16 cellular contexts compared by ENCODE assay signal in the genomic region with DNA sequence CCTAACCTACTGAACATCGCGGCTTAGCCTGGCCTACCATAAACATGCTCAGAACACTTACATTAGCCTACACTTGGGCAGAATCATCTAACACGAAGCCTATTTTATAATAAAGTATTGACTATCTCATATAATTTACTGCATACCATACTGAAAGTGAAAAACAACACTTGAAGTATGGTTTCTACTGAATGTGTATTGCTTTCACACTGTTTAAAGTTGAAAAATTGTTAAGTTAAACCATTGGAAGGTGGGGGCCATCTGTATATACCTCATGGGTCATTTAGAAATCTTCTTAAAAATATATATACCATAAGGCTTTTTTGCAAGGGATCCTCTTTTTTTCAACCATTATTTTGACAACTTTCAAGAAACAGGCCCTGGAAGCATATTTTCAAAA. TPM values are rescaled to one million over a fixed set of nuclear protein-coding genes. Genes with fewer than 3 reads are reported as not detected.
DNase-seq lines count a peak whose midpoint lies in the region; ATAC-seq and TF ChIP-seq lines count a peak whose summit lies in the region.
"Had no signal": no experiment of that assay in that cellular context is flagged by ENCODE, and none has a peak within 500 bp of the region (broad histone marks: within the 10 kb centered on the region; RNA-seq: fewer than 3 reads in every experiment).

No MANE protein-coding gene starts in this region.

- no peak overlapping the region for H3K9ac ChIP-seq in endodermal cell (ENCODE audit: extremely low read depth, low read length, poor library complexity, severe bottlenecking)
- H3K9ac ChIP-seq: BLaER1 treated with 17β-estradiol and CSF1 and Interleukin-3, amounts not matched to agents 10 nM and 100 nM had no signal

- no peak overlapping the region for H3K27ac Mint-ChIP-seq in endodermal cell
- H3K27ac Mint-ChIP-seq: CD4-positive, CD25-positive, alpha-beta regulatory T cell had no signal

- no peak for ATAC-seq in right cardiac atrium
- peak; percentile 65 for ATAC-seq in HG02678 (IDR thresholded peaks at IDR 0.05; ENCODE audit: unreplicated experiment)
- ATAC-seq in HG03521 (IDR thresholded peaks at IDR 0.05; ENCODE audit: unreplicated experiment) = peak; percentile 46
- ATAC-seq: HepG2 had no signal

- H3K9me3 Mint-ChIP-seq in endodermal cell = no peaks in the 10 kb centered on the region
- H3K9me3 Mint-ChIP-seq: CD4-positive, CD25-positive, alpha-beta regulatory T cell; H9 had no signal

- H3K4me3 ChIP-seq in cardiac muscle cell = no peak overlapping the region
- no peak overlapping the region for H3K4me3 ChIP-seq in right cardiac atrium (ENCODE audit: low read length)
- peak overlapping the region in 1 of 2 experiments; percentile 7 for H3K4me3 ChIP-seq in neutrophil (ENCODE audit: low read depth in 1 of 2, low read length in 1 of 2)
- H3K4me3 ChIP-seq in endodermal cell (ENCODE audit: low read length) = no peak overlapping the region
- H3K4me3 ChIP-seq: BLaER1 treated with 17β-estradiol and CSF1 and Interleukin-3, amounts not matched to agents 10 nM and 100 nM had no signal

- H3K4me1 Mint-ChIP-seq in endodermal cell = no peaks in the 10 kb centered on the region
- H3K4me1 Mint-ChIP-seq: H9 had no signal

- H3K9me3 ChIP-seq in cardiac muscle cell (ENCODE audit: low read depth) (no peaks in the 10 kb centered on the region), right cardiac atrium (ENCODE audit: control insufficient read depth, low read length) (no peaks in the 10 kb centered on the region), neutrophil (no peaks in the 10 kb centered on the region), endodermal cell (ENCODE audit: control insufficient read depth, low read length) (no peaks in the 10 kb centered on the region)
- H3K9me3 ChIP-seq: BLaER1 treated with 17β-estradiol and CSF1 and Interleukin-3, amounts not matched to agents 10 nM and 100 nM had no signal

- peaks cover 32% of the 10 kb centered on the region for H3K36me3 Mint-ChIP-seq in endodermal cell (ENCODE audit: low read depth)

- no peak overlapping the region for H3K4me3 Mint-ChIP-seq in endodermal cell
- H3K4me3 Mint-ChIP-seq: CD4-positive, CD25-positive, alpha-beta regulatory T cell; H9 had no signal

- H3K4me1 ChIP-seq in cardiac muscle cell (ENCODE audit: low read depth) = peaks cover 30% of the 10 kb centered on the region
- H3K4me1 ChIP-seq in right cardiac atrium (ENCODE audit: control insufficient read depth, insufficient read depth, low read length) = peaks cover 5% of the 10 kb centered on the region
- peaks cover 54 to 73% of the 10 kb centered on the region in 2 experiments for H3K4me1 ChIP-seq in neutrophil (ENCODE audit: control insufficient read depth in 1 of 2, insufficient read depth in 1 of 2, low read depth in 1 of 2, low read length in 1 of 2)
- H3K4me1 ChIP-seq in endodermal cell (ENCODE audit: control insufficient read depth, insufficient read depth, low read length) = no peaks in the 10 kb centered on the region

- WGBS in right cardiac atrium = 96% methylated on average over 3 of the region's 3 CpGs
- 100% methylated on average over 3 of the region's 3 CpGs; no CpG with 5 or more reads in 1 of the 2 experiments for WGBS in endodermal cell (ENCODE audit: insufficient coverage in 1 of 2, insufficient read length in 1 of 2), 2 experiments

- TF ChIP-seq CTCF in cardiac muscle cell (IDR thresholded peaks at IDR 0.05; ENCODE audit: low read depth, low read length) (no peak), neutrophil (IDR thresholded peaks at IDR 0.05) (no peak), endodermal cell (conservative IDR thresholded peaks at IDR 0.05) (no peak)

- intact Hi-C loops in right cardiac atrium (cut with DNase I) = no loop called here

- no peaks in the 10 kb centered on the region for H3K27me3 Mint-ChIP-seq in endodermal cell (ENCODE audit: insufficient read depth)
- H3K27me3 Mint-ChIP-seq: CD4-positive, CD25-positive, alpha-beta regulatory T cell had no signal

- H3K27me3 ChIP-seq in cardiac muscle cell (no peaks in the 10 kb centered on the region), right cardiac atrium (ENCODE audit: control insufficient read depth, insufficient read depth) (no peaks in the 10 kb centered on the region), neutrophil (no peaks in the 10 kb centered on the region), endodermal cell (ENCODE audit: control insufficient read depth, insufficient read depth, low read length, poor library complexity, severe bottlenecking) (no peaks in the 10 kb centered on the region)
- H3K27me3 ChIP-seq: BLaER1 treated with 17β-estradiol and CSF1 and Interleukin-3, amounts not matched to agents 10 nM and 100 nM had no signal

- peaks cover 5% of the 10 kb centered on the region for H3K36me3 ChIP-seq in cardiac muscle cell
- H3K36me3 ChIP-seq in neutrophil = peaks cover 88% of the 10 kb centered on the region
- peaks cover 46% of the 10 kb centered on the region for H3K36me3 ChIP-seq in endodermal cell (ENCODE audit: control insufficient read depth, insufficient read depth, low read length)

- H3K27ac ChIP-seq in cardiac muscle cell = peak overlapping the region; percentile 86
- no peak overlapping the region for H3K27ac ChIP-seq in right cardiac atrium (ENCODE audit: low read length)
- H3K27ac ChIP-seq in neutrophil = peak overlapping the region; percentile 40
- H3K27ac ChIP-seq in endodermal cell (ENCODE audit: low read depth, low read length) = no peak overlapping the region
- H3K27ac ChIP-seq: BLaER1 treated with 17β-estradiol and CSF1 and Interleukin-3, amounts not matched to agents 10 nM and 100 nM had no signal

- DNase-seq in cardiac muscle cell (ENCODE audit: low read depth in 1 of 2, low spot score in 1 of 2) = no peak
- DNase-seq in right cardiac atrium = no peak
- DNase-seq in endodermal cell = no peak
- no peak for DNase-seq in COLO829 (ENCODE audit: low spot score)
- DNase-seq in cortex of kidney (lab: John Stamatoyannopoulos, UW) = no peak
- DNase-seq: 8988T; Calu3; CD4-positive, CD25-positive, alpha-beta regulatory T cell; DMS 273 treated with DMSO at 0.1 percent for 48 hours; GOT3; H9 had no signal

RNA-seq across cellular contexts. Expression of gene RNF149, which starts 16.5 kb away (rescaled TPM):
- 34.4 and 69.9 TPM in 2 replicates for total RNA-seq in cardiac muscle cell
- 44.4 and 82.9 TPM in 2 replicates for polyA plus RNA-seq in cardiac muscle cell
- total RNA-seq in right cardiac atrium = 10 to 100 TPM; 18.0 to 40.6 (median 23.2) TPM
- polyA plus RNA-seq in right cardiac atrium = 22.7 TPM
- total RNA-seq in endodermal cell = 10 to 100 TPM; 26.4 to 36.3 TPM
- polyA plus RNA-seq in endodermal cell (2013, experiment 1 of 2) = 30.9 TPM
- 26.1 TPM for polyA plus RNA-seq in endodermal cell (2013, experiment 2 of 2)

RNA-seq across cellular contexts. Expression of gene CNOT11, which starts 39.3 kb away (rescaled TPM):
- total RNA-seq in cardiac muscle cell (51.4 and 52.7 TPM in 2 replicates), right cardiac atrium (10 to 100 TPM; 38.8 to 60.5 (median 43.5) TPM), endodermal cell (10 to 100 TPM; 46.1 to 49.3 TPM)
- polyA plus RNA-seq in cardiac muscle cell (74.2 and 78.0 TPM in 2 replicates), right cardiac atrium (26.0 TPM)
- polyA plus RNA-seq in endodermal cell (2013, experiment 1 of 2) = 46.1 TPM
- polyA plus RNA-seq in endodermal cell (2013, experiment 2 of 2) = 36.0 TPM

Comparison
In these comparisons a context has a peak if more than half of its experiments do, and no peak if none do; other contexts are left out.
1. H3K27ac ChIP-seq: peak in cardiac muscle cell (single experiment) and neutrophil (single experiment); none in right cardiac atrium (single experiment) and endodermal cell (single experiment).
2. ATAC-seq: peak in HG02678 (single experiment) and HG03521 (single experiment); none in right cardiac atrium (0 of 2).